ENCODE assay signal across 10 cellular contexts in genomic region chr9:16728128-16728505, GRCh38.
DNase-seq lines count a peak whose midpoint lies in the region; ATAC-seq and TF ChIP-seq lines count a peak whose summit lies in the region.
"Had no signal": no experiment of that assay in that cellular context is flagged by ENCODE, and none has a peak within 500 bp of the region (broad histone marks: within the 10 kb centered on the region; RNA-seq: fewer than 3 reads in every experiment).

No MANE protein-coding gene starts in this region.

- H3K9ac ChIP-seq in rectal smooth muscle tissue (ENCODE audit: low read length): no peak overlapping the region

- DNase-seq in DMS153 (lab: John Stamatoyannopoulos, UW): peak; percentile 48
- peak; percentile 91 for DNase-seq in NCI-H526 treated with DMSO at 0.1 percent for 48 hours (lab: John Stamatoyannopoulos, UW)
- DNase-seq in fibroblast of mammary gland (ENCODE audit: low read depth): peak; percentile 58
- DNase-seq in WERI-Rb-1: no peak
- no peak for DNase-seq in amniotic stem cell (lab: John Stamatoyannopoulos, UW)
- no peak for DNase-seq in activated CD4-positive, CD25-positive, alpha-beta regulatory T cell (lab: John Stamatoyannopoulos, UW)
- DNase-seq: activated naive CD4-positive, alpha-beta T cell had no signal

- no peaks in the 10 kb centered on the region for H3K9me3 ChIP-seq in WERI-Rb-1 (ENCODE audit: severe bottlenecking)
- H3K9me3 ChIP-seq: neutrophil had no signal

- no peaks in the 10 kb centered on the region for H3K27me3 ChIP-seq in rectal smooth muscle tissue (ENCODE audit: control insufficient read depth, insufficient read depth, low read length)
- peaks cover 4% of the 10 kb centered on the region for H3K27me3 ChIP-seq in WERI-Rb-1 (ENCODE audit: insufficient read depth, low read depth, severe bottlenecking)

- ATAC-seq in HG02981 (IDR thresholded peaks at IDR 0.05; ENCODE audit: unreplicated experiment): no peak

- peak overlapping the region; percentile 94 for H3K27ac ChIP-seq in rectal smooth muscle tissue (ENCODE audit: low read depth, low read length)
- H3K27ac ChIP-seq in WERI-Rb-1: no peak overlapping the region
- H3K27ac ChIP-seq: neutrophil had no signal

- H3K4me3 ChIP-seq in fibroblast of mammary gland (ENCODE audit: control insufficient read depth, low read depth, low read length) (peak overlapping the region; percentile 72), rectal smooth muscle tissue (ENCODE audit: low read length) (peak overlapping the region; percentile 59), WERI-Rb-1 (ENCODE audit: low read depth, low read length) (no peak overlapping the region)

- TF ChIP-seq CTCF in fibroblast of mammary gland (conservative IDR thresholded peaks at IDR 0.05; ENCODE audit: control insufficient read depth, insufficient read depth, low read depth, low read length): no peak
- no peak for TF ChIP-seq CTCF in WERI-Rb-1 (IDR thresholded peaks at IDR 0.05; ENCODE audit: low read depth, low read length)

- H3K36me3 ChIP-seq in rectal smooth muscle tissue (ENCODE audit: control insufficient read depth, insufficient read depth, low read length): no peaks in the 10 kb centered on the region
- H3K36me3 ChIP-seq in WERI-Rb-1: no peaks in the 10 kb centered on the region
- H3K36me3 ChIP-seq: neutrophil had no signal

- H3K4me1 ChIP-seq in rectal smooth muscle tissue (ENCODE audit: control insufficient read depth, insufficient read depth, low read length): peaks cover 17% of the 10 kb centered on the region

Comparison
In these comparisons a context has a peak if more than half of its experiments do, and no peak if none do; other contexts are left out.
1. DNase-seq: peak in DMS153 (single experiment), NCI-H526 treated with DMSO at 0.1 percent for 48 hours (single experiment) and fibroblast of mammary gland (single experiment); none in WERI-Rb-1 (single experiment), amniotic stem cell (single experiment) and activated CD4-positive, CD25-positive, alpha-beta regulatory T cell (0 of 4).